Comparison of ENCODE assay signal across 12 cellular contexts in genomic region chr5:7867260-7867659, GRCh38. TPM values are rescaled to one million over a fixed set of nuclear protein-coding genes. Genes with fewer than 3 reads are reported as not detected.
A peak's percentile ranks its signal among the peaks of the same experiment; 100 is the strongest.
DNase-seq lines count a peak whose midpoint lies in the region; ATAC-seq and TF ChIP-seq lines count a peak whose summit lies in the region.
"Had no signal": no experiment of that assay in that cellular context is flagged by ENCODE, and none has a peak within 500 bp of the region (broad histone marks: within the 10 kb centered on the region; RNA-seq: fewer than 3 reads in every experiment).

No MANE protein-coding gene starts in this region.

- H3K4me3 ChIP-seq in ACC112 (ENCODE audit: low read depth, low read length): peak overlapping the region; percentile 87
- H3K4me3 ChIP-seq in SU-DHL-6 (ENCODE audit: insufficient read depth, low read length, poor library complexity, severe bottlenecking): no peak overlapping the region
- no peak overlapping the region for H3K4me3 ChIP-seq in WERI-Rb-1 (ENCODE audit: low read depth, low read length)
- H3K4me3 ChIP-seq: colonic mucosa had no signal

- no peak for DNase-seq in CD4-positive, alpha-beta T cell
- DNase-seq in immature natural killer cell (no peak), WERI-Rb-1 (no peak), AG08395 (ENCODE audit: low spot score) (no peak)
- DNase-seq: activated naive CD4-positive, alpha-beta T cell treated with Interleukin-2 at 50 U/mL for 16 hours; colonic mucosa; NCI-H1048; NCI-H510A treated with DMSO at 0.1 percent for 48 hours had no signal

- intact Hi-C loops in CD4-positive, alpha-beta T cell (cut with DNase I, micrococcal nuclease): loop anchor here in 1 of 2 experiments (5.0 kb wide), 2 partner anchors 1230 to 1490 kb away; partner anchors contain the start of gene MED10

- H3K4me1 Mint-ChIP-seq in CD4-positive, alpha-beta T cell (ENCODE audit: low read depth): peaks cover 67% of the 10 kb centered on the region
- H3K4me1 Mint-ChIP-seq in immature natural killer cell: peaks cover 51 to 69% of the 10 kb centered on the region in 2 donors

- peaks cover 21% of the 10 kb centered on the region for H3K4me1 ChIP-seq in ACC112 (ENCODE audit: control insufficient read depth, insufficient read depth, low read length, unreplicated experiment)

- peak overlapping the region; percentile 93 for H3K4me3 Mint-ChIP-seq in CD4-positive, alpha-beta T cell
- H3K4me3 Mint-ChIP-seq in immature natural killer cell: peak overlapping the region; percentile 46 to 97 (median 56)

- H3K79me2 ChIP-seq in ACC112 (ENCODE audit: control insufficient read depth, insufficient read depth, low read length, unreplicated experiment) (peaks cover 70% of the 10 kb centered on the region), SU-DHL-6 (ENCODE audit: insufficient read depth, low read length) (peaks cover 71% of the 10 kb centered on the region)

- no peaks in the 10 kb centered on the region for H3K9me3 ChIP-seq in CD4-positive, alpha-beta T cell (ENCODE audit: control insufficient read depth, low read length)
- H3K9me3 ChIP-seq in SU-DHL-6 (ENCODE audit: insufficient read depth, low read length): no peaks in the 10 kb centered on the region
- H3K9me3 ChIP-seq in WERI-Rb-1 (ENCODE audit: severe bottlenecking): no peaks in the 10 kb centered on the region
- H3K9me3 ChIP-seq: colonic mucosa, SJSA1 had no signal

- H3K9me3 Mint-ChIP-seq in CD4-positive, alpha-beta T cell: no peaks in the 10 kb centered on the region
- H3K9me3 Mint-ChIP-seq in immature natural killer cell: no peaks in the 10 kb centered on the region

- no peak overlapping the region for H3K27ac ChIP-seq in ACC112 (ENCODE audit: low read depth, low read length)
- H3K27ac ChIP-seq in CD4-positive, alpha-beta T cell (ENCODE audit: low read depth, low read length): no peak overlapping the region
- H3K27ac ChIP-seq in SU-DHL-6 (ENCODE audit: low read depth, low read length): no peak overlapping the region
- no peak overlapping the region for H3K27ac ChIP-seq in WERI-Rb-1
- H3K27ac ChIP-seq: colonic mucosa, SJSA1 had no signal

- H3K9ac ChIP-seq in SU-DHL-6 (ENCODE audit: low read length): peak overlapping the region; percentile 80; the same call in 1 of the 2 replicates

- H3F3A ChIP-seq in SU-DHL-6 (ENCODE audit: insufficient read depth): no peaks in the 10 kb centered on the region

- no peak for ATAC-seq in CD4-positive, alpha-beta T cell (ENCODE audit: poor library complexity)
- ATAC-seq in GM18870 (IDR thresholded peaks at IDR 0.05; ENCODE audit: unreplicated experiment): no peak

- peak overlapping the region; percentile 79 for H3K4me2 ChIP-seq in SU-DHL-6 (ENCODE audit: low read depth, low read length, poor library complexity, severe bottlenecking)

- CTCF ChIA-PET in CD4-positive, alpha-beta T cell (lab: Charles Lee): no interaction called here

- no peaks in the 10 kb centered on the region for H3K27me3 ChIP-seq in ACC112 (ENCODE audit: insufficient read depth, low read length)
- no peaks in the 10 kb centered on the region for H3K27me3 ChIP-seq in CD4-positive, alpha-beta T cell (ENCODE audit: control insufficient read depth, insufficient read depth, low read length)
- no peaks in the 10 kb centered on the region for H3K27me3 ChIP-seq in SU-DHL-6 (ENCODE audit: low read length)
- no peaks in the 10 kb centered on the region for H3K27me3 ChIP-seq in WERI-Rb-1 (ENCODE audit: insufficient read depth, low read depth, severe bottlenecking)
- H3K27me3 ChIP-seq: colonic mucosa, SJSA1 had no signal

- H4K20me1 ChIP-seq in SU-DHL-6 (ENCODE audit: low read depth, low read length): peaks cover 13% of the 10 kb centered on the region; the same call in 1 of the 2 replicates

- peak overlapping the region; percentile 10 for H3K27ac Mint-ChIP-seq in CD4-positive, alpha-beta T cell
- H3K27ac Mint-ChIP-seq in immature natural killer cell: peak overlapping the region in 2 of 6 donors; percentile 41 to 53

- POLR2A ChIA-PET in CD4-positive, alpha-beta T cell (lab: Charles Lee): no interaction called here

- H3K27me3 Mint-ChIP-seq in CD4-positive, alpha-beta T cell: no peaks in the 10 kb centered on the region
- peaks cover 0 to 6% (median 0%) of the 10 kb centered on the region in 3 donors for H3K27me3 Mint-ChIP-seq in immature natural killer cell (ENCODE audit: low read depth in 3 of 3)

- H2AFZ ChIP-seq in ACC112 (ENCODE audit: low read length, unreplicated experiment): no peak overlapping the region
- H2AFZ ChIP-seq in SU-DHL-6 (ENCODE audit: low read depth, low read length, severe bottlenecking): no peak overlapping the region

- H3K36me3 ChIP-seq in ACC112 (ENCODE audit: insufficient read depth, low read length) (peaks cover 24% of the 10 kb centered on the region), SU-DHL-6 (ENCODE audit: low read length) (peaks cover 22% of the 10 kb centered on the region; the same call in 1 of the 2 replicates), WERI-Rb-1 (peaks cover 72% of the 10 kb centered on the region)
- H3K36me3 ChIP-seq: colonic mucosa had no signal

- TF ChIP-seq CTCF in CD4-positive, alpha-beta T cell (IDR thresholded peaks at IDR 0.05): no peak
- TF ChIP-seq CTCF in SU-DHL-6 (IDR thresholded peaks at IDR 0.05; ENCODE audit: insufficient read depth, low read length, poor library complexity, severe bottlenecking) (no peak), WERI-Rb-1 (IDR thresholded peaks at IDR 0.05; ENCODE audit: low read depth, low read length) (no peak)

- H3K9me2 ChIP-seq in SU-DHL-6 (replicated peaks; ENCODE audit: insufficient read depth, low read length): no peaks in the 10 kb centered on the region

- peaks cover 58% of the 10 kb centered on the region for H3K36me3 Mint-ChIP-seq in CD4-positive, alpha-beta T cell (ENCODE audit: low read depth)
- H3K36me3 Mint-ChIP-seq in immature natural killer cell: peaks cover 3 to 20% (median 8%) of the 10 kb centered on the region in 3 donors

RNA-seq across cellular contexts. Expression of gene FASTKD3, which starts 1.6 kb away (rescaled TPM):
- total RNA-seq in CD4-positive, alpha-beta T cell: 1 to 10 TPM; 2.6 to 3.4 TPM
- 10 to 100 TPM; 11.7 to 13.9 (median 12.5) TPM for polyA plus RNA-seq in immature natural killer cell

RNA-seq across cellular contexts. Expression of gene MTRR, which starts 1.7 kb away (rescaled TPM):
- 10 to 100 TPM; 74.6 to 77.5 TPM for total RNA-seq in CD4-positive, alpha-beta T cell
- 10 to 100 TPM; 23.2 to 58.6 (median 33.3) TPM for polyA plus RNA-seq in immature natural killer cell

RNA-seq across cellular contexts. Expression of gene CFAP90, which starts 16.3 kb away (rescaled TPM):
- total RNA-seq in CD4-positive, alpha-beta T cell: not detected
- polyA plus RNA-seq in immature natural killer cell: not detected
- total RNA-seq: colonic mucosa, SJSA1 had no signal
